2 cellular contexts compared by ENCODE assay signal in the genomic region with DNA sequence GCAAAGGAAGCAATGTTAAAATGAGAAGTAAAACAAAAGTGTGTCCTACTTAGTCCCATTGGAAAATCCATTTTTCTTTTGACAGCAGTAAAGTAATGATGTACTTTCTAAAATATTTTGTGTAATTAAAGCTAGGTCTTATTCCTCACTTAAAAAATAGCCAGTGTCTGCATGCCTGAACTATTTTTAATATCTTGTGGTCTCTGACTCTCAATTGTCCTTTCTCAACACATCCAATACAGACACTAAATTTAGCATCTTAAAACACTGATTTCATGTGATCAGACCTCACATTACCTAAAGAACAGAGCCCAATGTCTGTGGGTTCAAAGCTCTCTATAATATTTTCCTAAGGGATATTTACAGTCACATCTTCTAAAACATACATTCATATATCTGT.
TF ChIP-seq lines count a peak whose summit lies in the region.

No MANE protein-coding gene starts in this region.

TF ChIP-seq in IMR-90, 13 proteins besides CTCF, POLR2A, EP300 and RAD21:
- no peak for TF ChIP-seq ELK1 (IDR thresholded peaks at IDR 0.05; ENCODE audit: borderline replicate concordance, low read depth, low read length)
- no peak for TF ChIP-seq MXI1 (IDR thresholded peaks at IDR 0.05; ENCODE audit: borderline replicate concordance, low read depth, low read length)
- no peak for TF ChIP-seq BHLHE40 (IDR thresholded peaks at IDR 0.05; ENCODE audit: low read depth, low read length)
- TF ChIP-seq CEBPB (IDR thresholded peaks at IDR 0.05; ENCODE audit: low read depth, low read length) = no peak
- no peak for TF ChIP-seq MAFK (IDR thresholded peaks at IDR 0.05; ENCODE audit: low read depth, low read length)
- no peak for TF ChIP-seq CHD1 (IDR thresholded peaks at IDR 0.05; ENCODE audit: low read depth, low read length)
- no peak for TF ChIP-seq FOS (IDR thresholded peaks at IDR 0.05; ENCODE audit: low read depth, low read length)
- TF ChIP-seq MAZ (IDR thresholded peaks at IDR 0.05; ENCODE audit: borderline replicate concordance, low read depth, low read length) = no peak
- TF ChIP-seq, protein P1, sequence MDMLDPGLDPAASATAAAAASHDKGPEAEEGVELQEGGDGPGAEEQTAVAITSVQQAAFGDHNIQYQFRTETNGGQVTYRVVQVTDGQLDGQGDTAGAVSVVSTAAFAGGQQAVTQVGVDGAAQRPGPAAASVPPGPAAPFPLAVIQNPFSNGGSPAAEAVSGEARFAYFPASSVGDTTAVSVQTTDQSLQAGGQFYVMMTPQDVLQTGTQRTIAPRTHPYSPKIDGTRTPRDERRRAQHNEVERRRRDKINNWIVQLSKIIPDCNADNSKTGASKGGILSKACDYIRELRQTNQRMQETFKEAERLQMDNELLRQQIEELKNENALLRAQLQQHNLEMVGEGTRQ (IDR thresholded peaks at IDR 0.05; ENCODE audit: low read depth, low read length) = no peak
- no peak for TF ChIP-seq RCOR1 (IDR thresholded peaks at IDR 0.05; ENCODE audit: insufficient replicate concordance, low read length)
- TF ChIP-seq NFE2L2 (IDR thresholded peaks at IDR 0.05; ENCODE audit: low read depth, low read length) = no peak
- no peak for TF ChIP-seq SMC3 (IDR thresholded peaks at IDR 0.05; ENCODE audit: low read depth, low read length)
- no peak for TF ChIP-seq RFX5 (IDR thresholded peaks at IDR 0.05; ENCODE audit: low read depth, low read length)

TF ChIP-seq in endothelial cell of umbilical vein, 7 proteins besides CTCF, POLR2A, EP300 and RAD21:
- TF ChIP-seq GATA2 (IDR thresholded peaks at IDR 0.05; ENCODE audit: insufficient read depth, insufficient read length, low read depth, low read length) (no peak), FOS (IDR thresholded peaks at IDR 0.05; ENCODE audit: borderline replicate concordance, insufficient read depth, low read length) (no peak), MYC (IDR thresholded peaks at IDR 0.05; ENCODE audit: low read depth, low read length) (no peak), MAX (IDR thresholded peaks at IDR 0.05; ENCODE audit: insufficient read depth, insufficient read length) (no peak), JUN (IDR thresholded peaks at IDR 0.05; ENCODE audit: borderline replicate concordance, insufficient read depth, insufficient read length, low read depth) (no peak), EZH2 (IDR thresholded peaks at IDR 0.05; ENCODE audit: borderline replicate concordance, low read depth, low read length, severe bottlenecking) (no peak), POLR2AphosphoS5 (IDR thresholded peaks at IDR 0.05; ENCODE audit: insufficient read depth, low read depth, low read length) (no peak)
